In genomic region chr17:79843475-79843916, GRCh38 we compare ENCODE assay signal across 8 cellular contexts. TPM values are rescaled to one million over a fixed set of nuclear protein-coding genes. Genes with fewer than 3 reads are reported as not detected.
DNase-seq lines count a peak whose midpoint lies in the region; ATAC-seq and TF ChIP-seq lines count a peak whose summit lies in the region.

No MANE protein-coding gene starts in this region.

- TF ChIP-seq CTCF in HFF-Myc (IDR thresholded peaks at IDR 0.05; ENCODE audit: low read depth, low read length, missing control alignments) (no peak), spleen (IDR thresholded peaks at IDR 0.05 in 8 of 11, conservative IDR thresholded peaks at IDR 0.05 in 3 of 11) (no peak)

- CTCF ChIA-PET in activated CD8-positive, alpha-beta memory T cell treated with anti-CD3 and anti-CD28 coated beads, Interleukin-2, amount 10 ng/mL, durations not matched to agents 7 days and 5 days (lab: Charles Lee), result interaction anchor here (1.2 to 4.0 kb wide), 8 partner anchors 26 to 127 kb away, joined by 4 to 25 read pairs (median 8); no protein-coding TSS in a partner anchor

- peak overlapping the region; percentile 54 for H3K27ac Mint-ChIP-seq in activated CD8-positive, alpha-beta memory T cell treated with anti-CD3 and anti-CD28 coated beads, Interleukin-2, amount 10 ng/mL, durations not matched to agents 7 days and 5 days

- H3K36me3 Mint-ChIP-seq in activated CD8-positive, alpha-beta memory T cell treated with anti-CD3 and anti-CD28 coated beads, Interleukin-2, amount 10 ng/mL, durations not matched to agents 7 days and 5 days, result peaks cover 1% of the 10 kb centered on the region

- peak overlapping the region in 5 of 8 donors; percentile 57 to 77 (median 59) for H3K27ac ChIP-seq in spleen

- peak overlapping the region; percentile 58 for H3K4me3 Mint-ChIP-seq in activated CD8-positive, alpha-beta memory T cell treated with anti-CD3 and anti-CD28 coated beads, Interleukin-2, amount 10 ng/mL, durations not matched to agents 7 days and 5 days

- H3K36me3 ChIP-seq in spleen, result no peaks in the 10 kb centered on the region

- H3K27me3 ChIP-seq in spleen (replicated peaks in 1 of 7), result peaks cover 18 to 91% (median 59%) of the 10 kb centered on the region in 7 donors

- 0 to 2% (median 1%) methylated on average over 29 to 43 of the region's 43 CpGs for WGBS in spleen, 5 donors

- peaks cover 61% of the 10 kb centered on the region for H3K27me3 Mint-ChIP-seq in activated CD8-positive, alpha-beta memory T cell treated with anti-CD3 and anti-CD28 coated beads, Interleukin-2, amount 10 ng/mL, durations not matched to agents 7 days and 5 days

- peaks cover 0 to 4% (median 0%) of the 10 kb centered on the region in 8 donors for H3K9me3 ChIP-seq in spleen

- peaks cover 39 to 66% (median 64%) of the 10 kb centered on the region in 6 donors for H3K4me1 ChIP-seq in spleen

- H3K4me1 Mint-ChIP-seq in activated CD8-positive, alpha-beta memory T cell treated with anti-CD3 and anti-CD28 coated beads, Interleukin-2, amount 10 ng/mL, durations not matched to agents 7 days and 5 days, result peaks cover 12% of the 10 kb centered on the region

- no peak for TF ChIP-seq POLR2A in spleen (IDR thresholded peaks at IDR 0.05)

- no peaks in the 10 kb centered on the region for H3K9me3 Mint-ChIP-seq in activated CD8-positive, alpha-beta memory T cell treated with anti-CD3 and anti-CD28 coated beads, Interleukin-2, amount 10 ng/mL, durations not matched to agents 7 days and 5 days (ENCODE audit: low read depth)

- no peak for ATAC-seq in activated CD8-positive, alpha-beta memory T cell treated with anti-CD3 and anti-CD28 coated beads, Interleukin-2, amount 10 ng/mL, durations not matched to agents 7 days and 5 days

- intact Hi-C loops in spleen (cut with DNase I; ENCODE audit: low total_unique reads), result loop anchor here (5.0 to 10.0 kb wide), 2 partner anchors 41 to 141 kb away; no protein-coding TSS in a partner anchor

- DNase-seq in HFF-Myc (ENCODE audit: extremely low read depth, low read depth) (no peak), spleen (no peak), amygdala (lab: John Stamatoyannopoulos, UW) (no peak), DMS153 (lab: John Stamatoyannopoulos, UW) (no peak), HT-29 (ENCODE audit: low spot score) (no peak)
- DNase-seq in activated CD8-positive, alpha-beta memory T cell treated with anti-CD3 and anti-CD28 coated beads, Interleukin-2, amount 10 ng/mL, durations not matched to agents 7 days and 5 days, result no peak
- DNase-seq in activated effector memory CD4-positive, alpha-beta T cell treated with anti-CD3 and anti-CD28 coated beads, Interleukin-2, amount 50 U/mL, for 16 hours, result no peak

- H3K4me3 ChIP-seq in HFF-Myc (replicated peaks; ENCODE audit: low read depth, low read length) (peak overlapping the region; percentile 34), iPS-11a (ENCODE audit: low read depth, low read length) (peak overlapping the region; percentile 14), spleen (peak overlapping the region; percentile 26 to 96 (median 40))

RNA-seq across cellular contexts. Expression of gene CBX4, which starts 4.3 kb away (rescaled TPM):
- total RNA-seq in activated CD8-positive, alpha-beta memory T cell treated with anti-CD3 and anti-CD28 coated beads, Interleukin-2, amount 10 ng/mL, durations not matched to agents 7 days and 5 days, result 10 to 100 TPM; 28.3 to 36.7 TPM
- total RNA-seq in spleen, result 10 to 100 TPM; 23.4 to 48.0 (median 27.9) TPM
- 10 to 100 TPM; 12.3 to 19.0 (median 13.2) TPM for polyA plus RNA-seq in spleen
- 71.4 and 72.0 TPM in 2 replicates for total RNA-seq in HT-29 (2014; rRNA removed; shearing (Covaris generic))

RNA-seq across cellular contexts. Expression of gene CBX8, which starts 46.6 kb away (rescaled TPM):
- total RNA-seq in activated CD8-positive, alpha-beta memory T cell treated with anti-CD3 and anti-CD28 coated beads, Interleukin-2, amount 10 ng/mL, durations not matched to agents 7 days and 5 days, result 1 to 10 TPM; 6.8 to 8.6 TPM
- total RNA-seq in spleen, result 1 to 10 TPM; 2.1 to 5.5 (median 3.2) TPM
- 1 to 10 TPM; 2.5 to 5.6 (median 4.5) TPM for polyA plus RNA-seq in spleen
- total RNA-seq in HT-29 (2014; rRNA removed; shearing (Covaris generic)), result 14.4 and 14.9 TPM in 2 replicates
